Comparison of ENCODE assay signal across 8 cellular contexts in the genomic region with DNA sequence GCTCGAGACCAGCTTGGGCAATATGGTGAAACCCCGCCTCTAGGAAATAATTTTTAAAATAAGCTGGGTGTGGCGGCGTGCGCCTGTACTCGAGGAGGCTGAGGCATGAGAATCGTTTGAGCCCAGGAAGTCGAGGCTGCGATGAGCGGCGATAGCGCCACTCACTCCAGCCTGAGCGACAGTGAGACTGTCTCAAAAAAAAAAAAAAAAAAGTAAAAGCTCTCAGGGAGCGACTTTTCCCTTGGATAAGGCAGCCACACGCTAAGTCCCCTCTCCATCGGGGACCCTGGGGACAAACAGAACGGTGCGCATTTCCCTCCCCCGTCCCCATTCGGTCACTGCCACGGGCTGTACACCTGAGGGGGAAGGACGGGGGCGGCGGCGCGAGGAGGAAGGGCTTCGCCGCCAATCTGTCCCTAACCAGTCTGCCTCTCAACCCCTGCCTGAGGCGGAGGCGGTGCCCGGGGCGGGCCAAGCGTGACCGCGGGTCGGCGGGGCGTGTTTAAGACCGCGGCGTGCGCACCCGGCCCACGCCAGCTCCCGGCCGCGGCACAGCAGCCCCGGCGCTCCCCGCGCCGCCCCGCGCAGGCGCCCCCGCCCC. TPM values are rescaled to one million over a fixed set of nuclear protein-coding genes. Genes with fewer than 3 reads are reported as not detected.
DNase-seq lines count a peak whose midpoint lies in the region; ATAC-seq and TF ChIP-seq lines count a peak whose summit lies in the region.

TSS of gene GMPR (plus strand) at position 531 of the 601 bp plus-strand sequence. CDS start 107 bp downstream, outside the sequence.

- peaks cover 41% of the 10 kb centered on the region for H3K27me3 Mint-ChIP-seq in central memory CD8-positive, alpha-beta T cell

- H3K36me3 Mint-ChIP-seq in central memory CD8-positive, alpha-beta T cell (ENCODE audit: insufficient read depth): peaks cover 5% of the 10 kb centered on the region

- H3K36me3 ChIP-seq in kidney epithelial cell (ENCODE audit: control insufficient read depth, insufficient read depth, low read length): no peaks in the 10 kb centered on the region

- H3K27me3 ChIP-seq in kidney epithelial cell (ENCODE audit: control insufficient read depth, insufficient read depth, low read length): no peaks in the 10 kb centered on the region

- H3K9me3 Mint-ChIP-seq in central memory CD8-positive, alpha-beta T cell: no peaks in the 10 kb centered on the region

- peaks cover 14% of the 10 kb centered on the region for H3K4me1 Mint-ChIP-seq in central memory CD8-positive, alpha-beta T cell

- peak within 1 kb of the TSS; percentile 41 for H3K4me3 ChIP-seq in kidney epithelial cell (ENCODE audit: low read depth, low read length)

- H3K4me3 Mint-ChIP-seq in central memory CD8-positive, alpha-beta T cell: peak within 1 kb of the TSS; percentile 81

- DNase-seq in DMS 273 (lab: John Stamatoyannopoulos, UW; ENCODE audit: unreplicated experiment): peak; percentile 87
- peak; percentile 83 for DNase-seq in M059J (ENCODE audit: low read depth)
- DNase-seq in central memory CD8-positive, alpha-beta T cell (ENCODE audit: low spot score in 2 of 2): peak; percentile 63 to 69
- DNase-seq in kidney epithelial cell (ENCODE audit: low read depth): no peak
- peak; percentile 45 to 62 for DNase-seq in stimulated activated CD4-positive, alpha-beta T cell treated with anti-CD3 and anti-CD28 coated beads, Interleukin-15, amount 100 ng/mL, for 48 hours (ENCODE audit: low read depth in 2 of 2)
- no peak for DNase-seq in HT-29 (ENCODE audit: low spot score)

- H3K27ac Mint-ChIP-seq in central memory CD8-positive, alpha-beta T cell (ENCODE audit: low read depth): peak within 1 kb of the TSS; percentile 32

- peak; percentile 66 for ATAC-seq in GM21529 (IDR thresholded peaks at IDR 0.05; ENCODE audit: unreplicated experiment)
- ATAC-seq in activated CD4-positive, CD25-positive, alpha-beta regulatory T cell treated with anti-CD3 and anti-CD28 coated beads, Interleukin-2, amount 50 U/mL, for 24 hours: peak; percentile 91 to 96
- ATAC-seq in central memory CD8-positive, alpha-beta T cell (replicated peaks; ENCODE audit: extremely low read depth, poor library complexity, severe bottlenecking): peak; percentile 96

- no peak for TF ChIP-seq CTCF in kidney epithelial cell (IDR thresholded peaks at IDR 0.05; ENCODE audit: insufficient read depth, low read length, poor library complexity, severe bottlenecking)

RNA-seq across cellular contexts. Expression of gene GMPR, which starts in this region (rescaled TPM):
- total RNA-seq in M059J (2014; rRNA removed; shearing (Covaris generic)): 64.3 and 92.2 TPM in 2 replicates
- 0.96 and 2.5 TPM in 2 replicates for total RNA-seq in kidney epithelial cell
- total RNA-seq in HT-29 (2014; rRNA removed; shearing (Covaris generic)): 0.08 and 0.55 TPM in 2 replicates

Comparison
In these comparisons a context has a peak if more than half of its experiments do, and no peak if none do; other contexts are left out.
1. RNA of gene GMPR (total RNA-seq): 64.3 to 92.2 TPM in M059J; 0.96 to 2.5 TPM in kidney epithelial cell and 0.08 to 0.55 TPM in HT-29; every median in the first group is over 10 times any median in the second.
2. DNase-seq: peak in DMS 273 (single experiment), M059J (single experiment), central memory CD8-positive, alpha-beta T cell (2 of 2) and stimulated activated CD4-positive, alpha-beta T cell treated with anti-CD3 and anti-CD28 coated beads, Interleukin-15, amount 100 ng/mL, for 48 hours (2 of 2); none in kidney epithelial cell (single experiment) and HT-29 (single experiment).
3. Peak in every context shown above with its lines, with median percentiles within 50 percentile points of each other: ATAC-seq.